Comparison of ENCODE assay signal across 8 cellular contexts in genomic region chr7:82572195-82572880, GRCh38.
DNase-seq lines count a peak whose midpoint lies in the region; ATAC-seq and TF ChIP-seq lines count a peak whose summit lies in the region.

No MANE protein-coding gene starts in this region.

- intact Hi-C loops in OCI-LY7 (cut with micrococcal nuclease; ENCODE audit: unreplicated experiment), result loop anchor here (2.0 to 10.0 kb wide), 3 partner anchors 338 to 1074 kb away; no protein-coding TSS in a partner anchor
- intact Hi-C loops in stomach (cut with DNase I; ENCODE audit: low total_unique reads), result loop anchor here (10.0 kb wide), 1 partner anchor 528 kb away; no protein-coding TSS in a partner anchor

- H3K9me3 ChIP-seq in OCI-LY7 (ENCODE audit: low read length) (no peaks in the 10 kb centered on the region), stomach (no peaks in the 10 kb centered on the region)

- H4K20me1 ChIP-seq in OCI-LY7 (ENCODE audit: insufficient read depth, low read length), result no peaks in the 10 kb centered on the region

- ATAC-seq in GM21619 (IDR thresholded peaks at IDR 0.05; ENCODE audit: unreplicated experiment), result peak; percentile 91

- BruUV-seq in OCI-LY7 (replicated peaks; lab: Mats Ljungman, UMichigan), result no TSS peak

- H3K4me1 Mint-ChIP-seq in neural crest cell, result peaks cover 6% of the 10 kb centered on the region

- H3K27ac ChIP-seq in OCI-LY7 (ENCODE audit: low read depth, low read length, poor library complexity, severe bottlenecking) (no peak overlapping the region), stomach (no peak overlapping the region)

- H3K9me3 Mint-ChIP-seq in neural crest cell, result no peaks in the 10 kb centered on the region

- TF ChIP-seq POLR2A in stomach (IDR thresholded peaks at IDR 0.05), result no peak

- TF ChIP-seq RAD21 in Ishikawa (IDR thresholded peaks at IDR 0.05; ENCODE audit: low read depth), result peak; percentile 93

- 0 to 2% (median 1%) methylated on average over 9 of the region's 9 CpGs for WGBS in stomach, 5 donors

- no peak overlapping the region for H3K27ac Mint-ChIP-seq in neural crest cell (ENCODE audit: unreplicated experiment)

- no peaks in the 10 kb centered on the region for H3K36me3 Mint-ChIP-seq in neural crest cell (ENCODE audit: low read depth)

- no peak overlapping the region for H3K4me2 ChIP-seq in OCI-LY7 (ENCODE audit: low read length)

- CTCF ChIA-PET in OCI-LY7 (lab: Charles Lee; ENCODE audit: unreplicated experiment), result no interaction called here

- TF ChIP-seq EP300 in Ishikawa (IDR thresholded peaks at IDR 0.05; ENCODE audit: borderline replicate concordance), result no peak
- no peak for TF ChIP-seq EP300 in stomach (IDR thresholded peaks at IDR 0.05)

- H3K4me1 ChIP-seq in OCI-LY7 (ENCODE audit: insufficient read depth, low read length, poor library complexity, severe bottlenecking) (no peaks in the 10 kb centered on the region), stomach (peaks cover 0 to 7% (median 3%) of the 10 kb centered on the region in 4 donors)

- H3K79me2 ChIP-seq in OCI-LY7 (ENCODE audit: insufficient read depth, low read depth, low read length), result no peaks in the 10 kb centered on the region

- H3K9me2 ChIP-seq in OCI-LY7 (ENCODE audit: insufficient read depth, low read length), result no peaks in the 10 kb centered on the region

- DNase-seq in DMS53 treated with DMSO at 0.1 percent for 48 hours (lab: John Stamatoyannopoulos, UW; ENCODE audit: unreplicated experiment), result peak; percentile 82
- peak; percentile 76 for DNase-seq in OCI-LY7 (ENCODE audit: low spot score)
- DNase-seq in activated T-cell treated with anti-CD3 and anti-CD28 coated beads, Interleukin-2, amount 50 U/mL, for 1 hour, result peak; percentile 45
- DNase-seq in fibroblast of mammary gland (ENCODE audit: low read depth), result peak; percentile 87
- DNase-seq in neural crest cell (ENCODE audit: low read depth, low spot score), result peak; percentile 94
- DNase-seq in stomach, result peak; percentile 90

- H3K4me3 ChIP-seq in OCI-LY7 (ENCODE audit: low read depth, low read length, poor library complexity, severe bottlenecking) (no peak overlapping the region), fibroblast of mammary gland (ENCODE audit: control insufficient read depth, low read depth, low read length) (no peak overlapping the region), stomach (no peak overlapping the region)

- POLR2A ChIA-PET in OCI-LY7 (lab: Charles Lee), result no interaction called here

- no peak overlapping the region for H3K4me3 Mint-ChIP-seq in neural crest cell

- H3K36me3 ChIP-seq in OCI-LY7 (ENCODE audit: insufficient read depth, low read length), result no peaks in the 10 kb centered on the region
- H3K36me3 ChIP-seq in stomach, result no peaks in the 10 kb centered on the region

- TF ChIP-seq CTCF in OCI-LY7 (conservative IDR thresholded peaks at IDR 0.05; ENCODE audit: low read length) (peak; percentile 96), fibroblast of mammary gland (conservative IDR thresholded peaks at IDR 0.05; ENCODE audit: control insufficient read depth, insufficient read depth, low read depth, low read length) (peak; percentile 97), neural crest cell (conservative IDR thresholded peaks at IDR 0.05) (peak; percentile 95), stomach (IDR thresholded peaks at IDR 0.05) (peak in 5 of 7 experiments; percentile 67 to 86 (median 81))

- peak overlapping the region; percentile 42; the same call in 1 of the 2 replicates for H2AFZ ChIP-seq in OCI-LY7 (ENCODE audit: low read length)

- no peaks in the 10 kb centered on the region for H3K27me3 ChIP-seq in stomach

- H3K27me3 Mint-ChIP-seq in neural crest cell (ENCODE audit: low read depth), result no peaks in the 10 kb centered on the region

TF ChIP-seq in Ishikawa, 13 proteins besides CTCF, POLR2A, EP300 and RAD21:
- TF ChIP-seq TEAD4 (IDR thresholded peaks at IDR 0.05), result 0 out of 2 replicates have a peak, but pooled peaks have one; percentile 23
- no peak for TF ChIP-seq CEBPB (IDR thresholded peaks at IDR 0.05)
